8 cellular contexts compared by ENCODE assay signal in genomic region chr17:82414548-82415281, GRCh38. TPM values are rescaled to one million over a fixed set of nuclear protein-coding genes. Genes with fewer than 3 reads are reported as not detected.
A peak's percentile ranks its signal among the peaks of the same experiment; 100 is the strongest.
DNase-seq lines count a peak whose midpoint lies in the region; ATAC-seq and TF ChIP-seq lines count a peak whose summit lies in the region.

No MANE protein-coding gene starts in this region.

- no peak for TF ChIP-seq POLR2A in erythroblast (IDR thresholded peaks at IDR 0.05; ENCODE audit: low read length)

- no peaks in the 10 kb centered on the region for H3K27me3 Mint-ChIP-seq in naive thymus-derived CD4-positive, alpha-beta T cell

- H3K9me3 ChIP-seq in NT2/D1 (ENCODE audit: insufficient read depth, low read length): no peaks in the 10 kb centered on the region
- no peaks in the 10 kb centered on the region for H3K9me3 ChIP-seq in naive thymus-derived CD4-positive, alpha-beta T cell (ENCODE audit: control insufficient read depth in 2 of 3, low read length in 3 of 3)

- H3K36me3 ChIP-seq in NT2/D1 (ENCODE audit: insufficient read depth, insufficient read length, low read length): peaks cover 19% of the 10 kb centered on the region
- H3K36me3 ChIP-seq in naive thymus-derived CD4-positive, alpha-beta T cell (ENCODE audit: control insufficient read depth in 2 of 3, insufficient read depth in 3 of 3, low read length in 3 of 3): peaks cover 0 to 24% (median 0%) of the 10 kb centered on the region in 3 experiments

- no peaks in the 10 kb centered on the region for H3K9me3 Mint-ChIP-seq in naive thymus-derived CD4-positive, alpha-beta T cell
- H3K9me3 Mint-ChIP-seq in stimulated activated effector memory CD8-positive, alpha-beta T cell treated with anti-CD3 and anti-CD28 coated beads, Interleukin-12 subunit alpha, Interleukin-12 subunit beta, amount 100 ng/mL, for 72 hours: no peaks in the 10 kb centered on the region

- intact Hi-C loops in naive thymus-derived CD4-positive, alpha-beta T cell (cut with micrococcal nuclease): loop anchor here (1.0 to 5.0 kb wide), 6 partner anchors 63 to 392 kb away; partner anchors contain the start of genes CENPX (in 1 of the 2) and LRRC45 (in 1 of the 2)

- no peak overlapping the region for H3K27ac ChIP-seq in naive thymus-derived CD4-positive, alpha-beta T cell (ENCODE audit: low read depth, low read length)

- peaks cover 0 to 19% (median 10%) of the 10 kb centered on the region in 5 donors for H3K36me3 Mint-ChIP-seq in naive thymus-derived CD4-positive, alpha-beta T cell
- peaks cover 35% of the 10 kb centered on the region for H3K36me3 Mint-ChIP-seq in stimulated activated effector memory CD8-positive, alpha-beta T cell treated with anti-CD3 and anti-CD28 coated beads, Interleukin-12 subunit alpha, Interleukin-12 subunit beta, amount 100 ng/mL, for 72 hours

- H3K27ac Mint-ChIP-seq in naive thymus-derived CD4-positive, alpha-beta T cell: peak overlapping the region in 4 of 9 donors; percentile 58 to 70 (median 62)
- no peak overlapping the region for H3K27ac Mint-ChIP-seq in stimulated activated effector memory CD8-positive, alpha-beta T cell treated with anti-CD3 and anti-CD28 coated beads, Interleukin-12 subunit alpha, Interleukin-12 subunit beta, amount 100 ng/mL, for 72 hours

- peak; percentile 79 for DNase-seq in SHP77 (lab: John Stamatoyannopoulos, UW)
- DNase-seq in SHP77 treated with DMSO at 0.1 percent for 48 hours (lab: John Stamatoyannopoulos, UW): no peak
- peak; percentile 71 for DNase-seq in NT2/D1 (ENCODE audit: low read depth, low spot score)
- DNase-seq in activated T-cell treated with anti-CD3 and anti-CD28 coated beads for 4 hours: peak; percentile 69
- peak; percentile 82 to 88 for DNase-seq in erythroblast (lab: John Stamatoyannopoulos, UW)
- DNase-seq in naive thymus-derived CD4-positive, alpha-beta T cell: peak; percentile 54 to 79 (median 71)
- DNase-seq in stimulated activated effector memory CD8-positive, alpha-beta T cell treated with anti-CD3 and anti-CD28 coated beads, Interleukin-12 subunit alpha, Interleukin-12 subunit beta, amount 100 ng/mL, for 72 hours (ENCODE audit: low spot score in 2 of 2): peak; percentile 50 to 83

- H3K27me3 ChIP-seq in NT2/D1 (ENCODE audit: insufficient read depth, insufficient read length): no peaks in the 10 kb centered on the region
- no peaks in the 10 kb centered on the region for H3K27me3 ChIP-seq in naive thymus-derived CD4-positive, alpha-beta T cell (ENCODE audit: control insufficient read depth in 2 of 2, insufficient read depth in 2 of 2, low read length in 2 of 2)

- H3K4me1 ChIP-seq in NT2/D1 (ENCODE audit: insufficient read depth, insufficient read length): peaks cover 10% of the 10 kb centered on the region
- H3K4me1 ChIP-seq in naive thymus-derived CD4-positive, alpha-beta T cell (ENCODE audit: control insufficient read depth in 2 of 2, insufficient read depth in 2 of 2, low read length in 2 of 2): peaks cover 5 to 13% of the 10 kb centered on the region in 2 donors

- peak overlapping the region in 7 of 10 donors; percentile 4 to 54 (median 29) for H3K4me3 Mint-ChIP-seq in naive thymus-derived CD4-positive, alpha-beta T cell
- H3K4me3 Mint-ChIP-seq in stimulated activated effector memory CD8-positive, alpha-beta T cell treated with anti-CD3 and anti-CD28 coated beads, Interleukin-12 subunit alpha, Interleukin-12 subunit beta, amount 100 ng/mL, for 72 hours: no peak overlapping the region

- peaks cover 16 to 31% (median 20%) of the 10 kb centered on the region in 7 donors for H3K4me1 Mint-ChIP-seq in naive thymus-derived CD4-positive, alpha-beta T cell
- peaks cover 18% of the 10 kb centered on the region for H3K4me1 Mint-ChIP-seq in stimulated activated effector memory CD8-positive, alpha-beta T cell treated with anti-CD3 and anti-CD28 coated beads, Interleukin-12 subunit alpha, Interleukin-12 subunit beta, amount 100 ng/mL, for 72 hours

- H3K4me3 ChIP-seq in NT2/D1 (ENCODE audit: insufficient read length, low read depth): no peak overlapping the region
- H3K4me3 ChIP-seq in naive thymus-derived CD4-positive, alpha-beta T cell (ENCODE audit: low read length): no peak overlapping the region

- no peak overlapping the region for H3K9ac ChIP-seq in NT2/D1 (ENCODE audit: insufficient read length, low read depth)

- peak; percentile 33 for ATAC-seq in naive thymus-derived CD4-positive, alpha-beta T cell
- peak; percentile 46 for ATAC-seq in stimulated activated effector memory CD8-positive, alpha-beta T cell treated with anti-CD3 and anti-CD28 coated beads, Interleukin-12 subunit alpha, Interleukin-12 subunit beta, amount 100 ng/mL, for 72 hours
- ATAC-seq in GM21390 (IDR thresholded peaks at IDR 0.05; ENCODE audit: unreplicated experiment): no peak

- CTCF ChIA-PET in naive thymus-derived CD4-positive, alpha-beta T cell (lab: Charles Lee): interaction anchor here (0.7 to 1.6 kb wide), 2 partner anchors 61 to 293 kb away, joined by 3 to 6 read pairs; no protein-coding TSS in a partner anchor

- POLR2A ChIA-PET in naive thymus-derived CD4-positive, alpha-beta T cell (lab: Charles Lee): no interaction called here

RNA-seq across cellular contexts. Expression of gene HEXD, which starts 3.4 kb away (rescaled TPM):
- total RNA-seq in naive thymus-derived CD4-positive, alpha-beta T cell: 100 to 1,000 TPM in 2 of 5 experiments, 10 to 100 TPM in 3; 62.7 to 153 (median 66.9) TPM
- polyA plus RNA-seq in naive thymus-derived CD4-positive, alpha-beta T cell: 10 to 100 TPM; 12.5 to 18.1 TPM

RNA-seq across cellular contexts. Expression of gene OGFOD3, which starts 3.7 kb away (rescaled TPM):
- 10 to 100 TPM; 21.9 to 34.6 (median 32.3) TPM for total RNA-seq in naive thymus-derived CD4-positive, alpha-beta T cell
- 10 to 100 TPM; 29.7 to 42.1 TPM for polyA plus RNA-seq in naive thymus-derived CD4-positive, alpha-beta T cell

RNA-seq across cellular contexts. Expression of gene CYBC1, which starts 35.8 kb away (rescaled TPM):
- 100 to 1,000 TPM; 112 to 385 (median 199) TPM for total RNA-seq in naive thymus-derived CD4-positive, alpha-beta T cell
- 100 to 1,000 TPM; 168 to 178 TPM for polyA plus RNA-seq in naive thymus-derived CD4-positive, alpha-beta T cell

RNA-seq across cellular contexts. Expression of gene UTS2R, which starts 43.1 kb away (rescaled TPM):
- total RNA-seq in naive thymus-derived CD4-positive, alpha-beta T cell: not detected
- not detected for polyA plus RNA-seq in naive thymus-derived CD4-positive, alpha-beta T cell

RNA-seq across cellular contexts. Expression of gene NARF, which starts 43.8 kb away (rescaled TPM):
- total RNA-seq in naive thymus-derived CD4-positive, alpha-beta T cell: 100 to 1,000 TPM in 1 of 5 experiments, 10 to 100 TPM in 4; 59.8 to 188 (median 67.1) TPM
- 100 to 1,000 TPM; 102 to 103 TPM for polyA plus RNA-seq in naive thymus-derived CD4-positive, alpha-beta T cell
